In the genomic region with DNA sequence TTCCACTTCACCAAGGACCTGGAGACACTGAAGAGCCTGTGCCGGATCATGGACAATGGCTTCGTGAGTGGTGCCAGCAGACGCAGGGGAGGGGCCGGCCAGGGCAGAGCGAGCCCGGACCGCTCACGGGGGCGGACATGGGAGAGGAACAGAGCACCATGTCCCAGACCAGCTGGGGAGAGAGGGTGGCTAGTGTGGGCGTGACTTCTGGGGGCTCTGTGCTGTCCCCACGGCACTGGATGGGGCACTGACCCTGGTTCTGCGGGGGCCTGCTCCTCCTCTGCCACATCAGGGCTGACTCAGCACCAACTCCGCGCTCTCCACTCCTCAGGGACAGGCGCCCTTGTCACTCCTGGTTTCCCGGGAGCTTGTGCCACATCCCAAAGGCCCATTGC, we compare ENCODE assay signal across 12 cellular contexts. TPM values are rescaled to one million over a fixed set of nuclear protein-coding genes. Genes with fewer than 3 reads are reported as not detected.
DNase-seq lines count a peak whose midpoint lies in the region; ATAC-seq and TF ChIP-seq lines count a peak whose summit lies in the region.
"Had no signal": no experiment of that assay in that cellular context is flagged by ENCODE, and none has a peak within 500 bp of the region (broad histone marks: within the 10 kb centered on the region; RNA-seq: fewer than 3 reads in every experiment).

No MANE protein-coding gene starts in this region.

- H2AK5ac ChIP-seq in neuronal stem cell (ENCODE audit: low read depth, low read length) = no peak overlapping the region

- H2BK120ac ChIP-seq in neuronal stem cell (ENCODE audit: low read depth, low read length) = no peak overlapping the region

- H3K27ac ChIP-seq in HUES64 (ENCODE audit: low read depth, low read length) (peak overlapping the region; percentile 30; the same call in 1 of the 2 replicates), caudate nucleus (ENCODE audit: low read depth, low read length) (peak overlapping the region; percentile 40), neuronal stem cell (replicated peaks; ENCODE audit: low read length) (peak overlapping the region; percentile 28), breast epithelium (peak overlapping the region in 1 of 2 donors; percentile 25)
- H3K27ac ChIP-seq: skin epidermis had no signal

- H3K36me3 ChIP-seq in HUES64 (ENCODE audit: insufficient read depth, low read length) = peaks cover 80% of the 10 kb centered on the region
- peaks cover 76 to 97% of the 10 kb centered on the region in 2 donors for H3K36me3 ChIP-seq in neuronal stem cell (replicated peaks in 1 of 2; ENCODE audit: control insufficient read depth in 2 of 2, insufficient read depth in 2 of 2, low read length in 2 of 2)
- peaks cover 3% of the 10 kb centered on the region for H3K36me3 ChIP-seq in breast epithelium

- no peak overlapping the region for H2AFZ ChIP-seq in neuronal stem cell (ENCODE audit: low read length)

- 92% methylated on average over 16 of the region's 16 CpGs for WGBS in HUES64
- no CpG with 5 or more reads among the region's 16 CpGs for whole genome bisulfite sequencing in neuronal stem cell (ENCODE audit: extremely low coverage in 2 of 2, insufficient read length in 2 of 2, insufficient replicate concordance in 1 of 2), 2 donors

- H3K23ac ChIP-seq in neuronal stem cell (ENCODE audit: low read depth, low read length, poor library complexity) = peak overlapping the region; percentile 11

- no peak overlapping the region for H3K4me2 ChIP-seq in neuronal stem cell (ENCODE audit: insufficient read depth, low read length, poor library complexity, severe bottlenecking)

- intact Hi-C loops in breast epithelium (cut with DNase I; ENCODE audit: low total_unique reads) = no loop called here

- ATAC-seq in HG03439 (IDR thresholded peaks at IDR 0.05; ENCODE audit: unreplicated experiment) = no peak
- ATAC-seq: activated naive CD8-positive, alpha-beta T cell treated with anti-CD3 and anti-CD28 coated beads, Interleukin-2, amount 50 U/mL, for 24 hours had no signal

- no peak overlapping the region for H4K8ac ChIP-seq in neuronal stem cell (ENCODE audit: low read depth, low read length)

- no peak overlapping the region for H3K9ac ChIP-seq in HUES64 (ENCODE audit: low read depth, low read length)
- H3K9ac ChIP-seq in neuronal stem cell (ENCODE audit: low read depth, low read length, poor library complexity) = no peak overlapping the region

- TF ChIP-seq POLR2A in breast epithelium (IDR thresholded peaks at IDR 0.05) = no peak

- peaks cover 24% of the 10 kb centered on the region for H3K79me1 ChIP-seq in neuronal stem cell (ENCODE audit: low read depth, low read length)

- H4K91ac ChIP-seq in neuronal stem cell (ENCODE audit: low read depth, low read length, poor library complexity) = no peak overlapping the region

- H2BK5ac ChIP-seq in neuronal stem cell (ENCODE audit: low read length) = peak overlapping the region; percentile 75

- H3K18ac ChIP-seq in neuronal stem cell (ENCODE audit: low read length) = no peak overlapping the region

- H3K4me1 ChIP-seq in HUES64 (ENCODE audit: insufficient read depth, low read length) (0 out of 2 replicates have a peak, but pooled peaks cover 1% of the 10 kb centered on the region), neuronal stem cell (ENCODE audit: control insufficient read depth in 2 of 2, insufficient read depth in 1 of 2, low read depth in 1 of 2, low read length in 2 of 2) (no peaks in the 10 kb centered on the region), breast epithelium (no peaks in the 10 kb centered on the region)

- H2BK15ac ChIP-seq in neuronal stem cell (ENCODE audit: low read length) = no peak overlapping the region

- H3K4me3 ChIP-seq in HUES64 (ENCODE audit: low read length) (no peak overlapping the region), neuronal stem cell (ENCODE audit: low read length in 2 of 2) (no peak overlapping the region), breast epithelium (no peak overlapping the region)
- H3K4me3 ChIP-seq: skin epidermis had no signal

- H2BK12ac ChIP-seq in neuronal stem cell (ENCODE audit: low read length) = no peak overlapping the region

- TF ChIP-seq CTCF in breast epithelium (IDR thresholded peaks at IDR 0.05) = no peak

- H3K14ac ChIP-seq in neuronal stem cell (ENCODE audit: low read length) = no peak overlapping the region

- H3K4ac ChIP-seq in neuronal stem cell (ENCODE audit: low read length) = no peak overlapping the region

- H3K27me3 ChIP-seq in HUES64 (ENCODE audit: insufficient read depth, low read length) = no peaks in the 10 kb centered on the region
- H3K27me3 ChIP-seq in neuronal stem cell (ENCODE audit: control insufficient read depth in 3 of 3, insufficient read depth in 3 of 3, low read depth in 1 of 3, low read length in 3 of 3) = no peaks in the 10 kb centered on the region
- no peaks in the 10 kb centered on the region for H3K27me3 ChIP-seq in breast epithelium

- no peaks in the 10 kb centered on the region for H3K9me3 ChIP-seq in HUES64 (ENCODE audit: insufficient read depth, low read depth, low read length)
- H3K9me3 ChIP-seq in neuronal stem cell (replicated peaks in 1 of 2; ENCODE audit: control insufficient read depth in 2 of 2, insufficient read depth in 1 of 2, low read depth in 1 of 2, low read length in 2 of 2) = peaks cover 0 to 2% of the 10 kb centered on the region in 2 donors
- no peaks in the 10 kb centered on the region for H3K9me3 ChIP-seq in breast epithelium

- DNase-seq in Ammon's horn (ENCODE audit: low spot score) (peak; percentile 63), caudate nucleus (lab: John Stamatoyannopoulos, UW) (peak in 28 of 61 donors; percentile 5 to 62 (median 32)), neuronal stem cell (ENCODE audit: low spot score) (no peak), breast epithelium (ENCODE audit: low spot score in 2 of 2) (no peak)
- no peak for DNase-seq in NK-92 treated with Interleukin-12 subunit alpha and Interleukin-12 subunit beta, amount 100 ng/mL, for 24 hours (lab: John Stamatoyannopoulos, UW)
- no peak for DNase-seq in stimulated activated naive CD4-positive, alpha-beta T cell treated with Interleukin-2 at 50 U/mL for 16 hours (lab: John Stamatoyannopoulos, UW)
- DNase-seq: activated naive CD8-positive, alpha-beta T cell treated with anti-CD3 and anti-CD28 coated beads, Interleukin-2, amount 50 U/mL, for 24 hours; HCEC 1CT; NCI-H187 treated with DMSO at 0.1 percent for 48 hours had no signal

RNA-seq across cellular contexts. Expression of a gene that starts 7.6 kb away (rescaled TPM):
- 193 TPM for polyA plus RNA-seq in HUES64 (2013, experiment 1 of 2)
- 199 TPM for polyA plus RNA-seq in HUES64 (2013, experiment 2 of 2)
- polyA plus RNA-seq in neuronal stem cell (2013, experiment 1 of 2) = 316 TPM
- 321 TPM for polyA plus RNA-seq in neuronal stem cell (2013, experiment 2 of 2)
- 10 to 100 TPM; 45.1 to 95.0 (median 90.3) TPM for total RNA-seq in breast epithelium

RNA-seq across cellular contexts. Expression of a gene that starts 8.8 kb away (rescaled TPM):
- polyA plus RNA-seq in HUES64 (2013, experiment 1 of 2) = 54.9 TPM
- polyA plus RNA-seq in HUES64 (2013, experiment 2 of 2) = 50.5 TPM
- 56.3 TPM for polyA plus RNA-seq in neuronal stem cell (2013, experiment 1 of 2)
- polyA plus RNA-seq in neuronal stem cell (2013, experiment 2 of 2) = 62.9 TPM
- 10 to 100 TPM; 31.0 to 69.2 (median 57.7) TPM for total RNA-seq in breast epithelium

RNA-seq across cellular contexts. Expression of a gene that starts 18.6 kb away (rescaled TPM):
- polyA plus RNA-seq in HUES64 (2013, experiment 1 of 2) = 41.6 TPM
- polyA plus RNA-seq in HUES64 (2013, experiment 2 of 2) = 37.1 TPM
- polyA plus RNA-seq in neuronal stem cell (2013, experiment 1 of 2) = 45.3 TPM
- 42.9 TPM for polyA plus RNA-seq in neuronal stem cell (2013, experiment 2 of 2)
- total RNA-seq in breast epithelium = 10 to 100 TPM; 11.9 to 13.8 (median 12.5) TPM

RNA-seq across cellular contexts. Expression of a gene that starts 18.9 kb away (rescaled TPM):
- polyA plus RNA-seq in HUES64 (2013, experiment 1 of 2) = 30.9 TPM
- polyA plus RNA-seq in HUES64 (2013, experiment 2 of 2) = 30.7 TPM
- 29.5 TPM for polyA plus RNA-seq in neuronal stem cell (2013, experiment 1 of 2)
- polyA plus RNA-seq in neuronal stem cell (2013, experiment 2 of 2) = 29.9 TPM
- total RNA-seq in breast epithelium = 10 to 100 TPM; 21.0 to 31.8 (median 30.4) TPM

RNA-seq across cellular contexts. Expression of a gene that starts 38.1 kb away (rescaled TPM):
- polyA plus RNA-seq in HUES64 (2013, experiment 1 of 2) = 0.60 TPM
- polyA plus RNA-seq in HUES64 (2013, experiment 2 of 2) = 0.25 TPM
- 0.28 TPM for polyA plus RNA-seq in neuronal stem cell (2013, experiment 1 of 2)
- 0.26 TPM for polyA plus RNA-seq in neuronal stem cell (2013, experiment 2 of 2)
- total RNA-seq in breast epithelium = 1 to 10 TPM in 1 of 3 donors, under 1 TPM in 2; 0.48 to 2.2 (median 0.66) TPM
